In genomic region chr2:197286805-197287595, GRCh38 we compare ENCODE assay signal across 10 cellular contexts. TPM values are rescaled to one million over a fixed set of nuclear protein-coding genes. Genes with fewer than 3 reads are reported as not detected.
DNase-seq lines count a peak whose midpoint lies in the region; ATAC-seq and TF ChIP-seq lines count a peak whose summit lies in the region.
"Had no signal": no experiment of that assay in that cellular context is flagged by ENCODE, and none has a peak within 500 bp of the region (broad histone marks: within the 10 kb centered on the region; RNA-seq: fewer than 3 reads in every experiment).

No MANE protein-coding gene starts in this region.

- no peak for TF ChIP-seq CTCF in GM20000 (IDR thresholded peaks at IDR 0.05; ENCODE audit: extremely low read depth, missing control alignments)
- TF ChIP-seq CTCF in fibroblast of the aortic adventitia (IDR thresholded peaks at IDR 0.05; ENCODE audit: insufficient read depth, low read length): no peak

- H3K4me3 ChIP-seq in fibroblast of the aortic adventitia (ENCODE audit: low read depth, low read length): no peak overlapping the region
- H3K4me3 ChIP-seq in skeletal muscle cell (ENCODE audit: low read depth, low read length): no peak overlapping the region
- H3K4me3 ChIP-seq: psoas muscle, SK-N-MC had no signal

- DNase-seq in Daoy (ENCODE audit: low read depth): peak; percentile 77
- DNase-seq in GM20000 (ENCODE audit: low spot score): peak; percentile 71
- DNase-seq in activated CD4-positive, alpha-beta T cell treated with anti-CD3 and anti-CD28 coated beads, Interleukin-2, amount 50 U/mL, for 1 hour: peak; percentile 31
- DNase-seq in fibroblast of the aortic adventitia (ENCODE audit: low read depth): peak; percentile 89
- DNase-seq in skeletal muscle cell (ENCODE audit: low read depth): peak; percentile 82
- DNase-seq in DMS153 treated with DMSO at 0.1 percent for 48 hours (lab: John Stamatoyannopoulos, UW; ENCODE audit: unreplicated experiment): no peak
- DNase-seq in RPMI8226: no peak
- DNase-seq: psoas muscle had no signal

- ATAC-seq in HG03565 (IDR thresholded peaks at IDR 0.05; ENCODE audit: unreplicated experiment): peak; percentile 95

RNA-seq across cellular contexts. Expression of gene ANKRD44, which starts 23.6 kb away (rescaled TPM):
- 5.8 and 7.4 TPM in 2 replicates for total RNA-seq in Daoy (2014; rRNA removed; shearing (Covaris generic))
- 2.5 and 29.2 TPM in 2 replicates for total RNA-seq in fibroblast of the aortic adventitia (ENCODE audit: low replicate concordance)

Comparison
In these comparisons a context has a peak if more than half of its experiments do, and no peak if none do; other contexts are left out.
1. DNase-seq: peak in Daoy (single experiment), GM20000 (single experiment), activated CD4-positive, alpha-beta T cell treated with anti-CD3 and anti-CD28 coated beads, Interleukin-2, amount 50 U/mL, for 1 hour (single experiment), fibroblast of the aortic adventitia (single experiment) and skeletal muscle cell (single experiment); none in DMS153 treated with DMSO at 0.1 percent for 48 hours (single experiment) and RPMI8226 (single experiment).